In the genomic region with DNA sequence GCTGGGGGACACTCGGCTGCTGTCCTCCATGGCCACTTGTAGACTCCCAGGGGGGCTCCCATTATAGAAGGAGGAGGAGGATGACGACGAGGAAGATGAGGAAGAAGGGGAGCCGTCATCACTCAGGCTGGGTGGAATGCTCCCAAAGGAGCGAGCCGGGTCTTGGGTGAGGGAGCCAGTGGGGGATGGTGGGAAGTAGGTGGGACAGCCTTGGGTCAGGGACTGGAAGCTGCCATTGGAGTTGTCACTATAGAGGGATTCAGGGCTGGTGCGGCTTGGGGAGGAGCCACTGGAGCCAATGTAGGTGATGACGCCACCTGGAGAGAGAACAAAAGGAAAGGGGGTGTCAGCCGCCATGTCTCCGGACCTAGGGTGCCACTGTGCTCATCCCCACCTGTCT, we compare ENCODE assay signal across 10 cellular contexts. TPM values are rescaled to one million over a fixed set of nuclear protein-coding genes. Genes with fewer than 3 reads are reported as not detected.
DNase-seq lines count a peak whose midpoint lies in the region; ATAC-seq, FAIRE-seq and TF ChIP-seq lines count a peak whose summit lies in the region.
"Had no signal": no experiment of that assay in that cellular context is flagged by ENCODE, and none has a peak within 500 bp of the region (broad histone marks: within the 10 kb centered on the region; RNA-seq: fewer than 3 reads in every experiment).

No MANE protein-coding gene starts in this region.

- DNase-seq in activated naive CD4-positive, alpha-beta T cell treated with anti-CD3 and anti-CD28 coated beads, Interleukin-2, amount 10 ng/mL, durations not matched to agents 7 days and 5 days: no peak
- no peak for DNase-seq in activated naive CD4-positive, alpha-beta T cell (lab: John Stamatoyannopoulos, UW)
- no peak for DNase-seq in K562 (ENCODE audit: extremely low read depth in 1 of 4, low spot score in 3 of 4)
- no peak for DNase-seq in tibial artery
- DNase-seq in G401 (ENCODE audit: low spot score): no peak
- DNase-seq in medulla oblongata (ENCODE audit: extremely low spot score): no peak
- DNase-seq in NK-92 treated with Interleukin-12 subunit alpha and Interleukin-12 subunit beta, amount 100 ng/mL, for 24 hours (lab: John Stamatoyannopoulos, UW): no peak
- DNase-seq: endodermal cell, NCI-H1436 had no signal

- H3K4me3 ChIP-seq in K562: no peak overlapping the region
- H3K4me3 ChIP-seq in mucosa of stomach (ENCODE audit: low read length): no peak overlapping the region
- H3K4me3 ChIP-seq in tibial artery: peak overlapping the region; percentile 76 to 87

- H3K79me2 ChIP-seq in K562 (ENCODE audit: control insufficient read depth, insufficient read depth, low read length): peaks cover 28% of the 10 kb centered on the region

- no TSS peak for BruUV-seq in K562 (replicated peaks; lab: Mats Ljungman, UMichigan)

- H2AFZ ChIP-seq in K562 (ENCODE audit: low read depth, low read length): no peak overlapping the region

- peaks cover 14% of the 10 kb centered on the region for H3K27me3 Mint-ChIP-seq in activated naive CD4-positive, alpha-beta T cell treated with anti-CD3 and anti-CD28 coated beads, Interleukin-2, amount 10 ng/mL, durations not matched to agents 7 days and 5 days

- H3K4me1 Mint-ChIP-seq in activated naive CD4-positive, alpha-beta T cell treated with anti-CD3 and anti-CD28 coated beads, Interleukin-2, amount 10 ng/mL, durations not matched to agents 7 days and 5 days: peaks cover 86% of the 10 kb centered on the region

- POLR2A ChIA-PET in K562 (lab: Yijun Ruan, JAX): interaction anchor here (0.5 kb wide), 1 partner anchor 175 kb away, joined by 3 read pairs; no protein-coding TSS in a partner anchor

- ATAC-seq in K562: no peak

- 94% methylated on average over 7 of the region's 10 CpGs for WGBS in K562 (ENCODE audit: insufficient coverage, low coverage, missing lambda C conversion rate)

- TF ChIP-seq RAD21 in K562 (CRISPR knock-in tag; conservative IDR thresholded peaks at IDR 0.05 in 1 of 2, IDR thresholded peaks at IDR 0.05 in 1 of 2): no peak

- H3K36me3 Mint-ChIP-seq in activated naive CD4-positive, alpha-beta T cell treated with anti-CD3 and anti-CD28 coated beads, Interleukin-2, amount 10 ng/mL, durations not matched to agents 7 days and 5 days: peaks cover 37% of the 10 kb centered on the region

- H3K4me2 ChIP-seq in K562 (ENCODE audit: insufficient read depth, low read length): peak overlapping the region; percentile 91; the same call in 1 of the 2 replicates

- H3K4me3 Mint-ChIP-seq in activated naive CD4-positive, alpha-beta T cell treated with anti-CD3 and anti-CD28 coated beads, Interleukin-2, amount 10 ng/mL, durations not matched to agents 7 days and 5 days: peak overlapping the region; percentile 65
- H3K4me3 Mint-ChIP-seq: endodermal cell had no signal

- H3K9me1 ChIP-seq in K562 (ENCODE audit: control insufficient read depth, insufficient read depth, low read length): peaks cover 4% of the 10 kb centered on the region

- CTCF ChIA-PET in activated naive CD4-positive, alpha-beta T cell treated with anti-CD3 and anti-CD28 coated beads, Interleukin-2, amount 10 ng/mL, durations not matched to agents 7 days and 5 days (lab: Charles Lee): interaction anchor here (2.7 to 9.9 kb wide), 2 partner anchors 15 to 21 kb away, joined by 15 to 95 read pairs; no protein-coding TSS in a partner anchor
- CTCF ChIA-PET in K562 (lab: Yijun Ruan, JAX; ENCODE audit: low intra/inter-chr PET ratio): no interaction called here

- H3K9me3 ChIP-seq in K562 (replicated peaks; ENCODE audit: control insufficient read depth, insufficient read depth, low read depth, low read length): no peaks in the 10 kb centered on the region
- no peaks in the 10 kb centered on the region for H3K9me3 ChIP-seq in mucosa of stomach (ENCODE audit: control insufficient read depth, low read length)
- H3K9me3 ChIP-seq in tibial artery: no peaks in the 10 kb centered on the region

- H3K9ac ChIP-seq in K562 (ENCODE audit: insufficient read depth in 1 of 2, low read depth in 2 of 2, low read length in 2 of 2) (peak overlapping the region in 1 of 2 experiments; percentile 40; a peak in 1 of 4 replicates), mucosa of stomach (ENCODE audit: low read length) (peak overlapping the region; percentile 74)

- H3K27me3 ChIP-seq in K562 (ENCODE audit: control insufficient read depth in 2 of 2, insufficient read depth in 2 of 2, low read length in 2 of 2) (no peaks in the 10 kb centered on the region), mucosa of stomach (ENCODE audit: control insufficient read depth, insufficient read depth, low read length) (no peaks in the 10 kb centered on the region), tibial artery (no peaks in the 10 kb centered on the region)

- H4K20me1 ChIP-seq in K562 (replicated peaks; ENCODE audit: control insufficient read depth, insufficient read depth, low read length): no peaks in the 10 kb centered on the region

- no peak for TF ChIP-seq EP300 in K562 (IDR thresholded peaks at IDR 0.05; ENCODE audit: low read length)

- H3K36me3 ChIP-seq in K562 (ENCODE audit: control insufficient read depth, insufficient read depth, low read length): peaks cover 62% of the 10 kb centered on the region; the same call in 2 of the 3 replicates
- H3K36me3 ChIP-seq in mucosa of stomach (ENCODE audit: control insufficient read depth, insufficient read depth, low read length): peaks cover 34% of the 10 kb centered on the region
- peaks cover 50 to 55% (median 51%) of the 10 kb centered on the region in 3 donors for H3K36me3 ChIP-seq in tibial artery

- H3K27ac ChIP-seq in K562 (ENCODE audit: extremely low read depth, low read depth, low read length): peak overlapping the region; percentile 100; the same call in 2 of the 3 replicates
- H3K27ac ChIP-seq in tibial artery: peak overlapping the region; percentile 94 to 98

- intact Hi-C loops in K562 (cut with micrococcal nuclease) (no loop called here), tibial artery (cut with DNase I; ENCODE audit: low total_unique reads) (no loop called here)

- H3K4me1 ChIP-seq in K562 (replicated peaks in 1 of 2; ENCODE audit: control insufficient read depth in 2 of 2, insufficient read depth in 2 of 2, low read length in 2 of 2) (peaks cover 34 to 54% of the 10 kb centered on the region in 2 experiments), mucosa of stomach (ENCODE audit: control insufficient read depth, insufficient read depth, low read length) (peaks cover 65% of the 10 kb centered on the region), tibial artery (peaks cover 0 to 79% (median 74%) of the 10 kb centered on the region in 4 donors)

- H3K27ac Mint-ChIP-seq in activated naive CD4-positive, alpha-beta T cell treated with anti-CD3 and anti-CD28 coated beads, Interleukin-2, amount 10 ng/mL, durations not matched to agents 7 days and 5 days: peak overlapping the region; percentile 87
- H3K27ac Mint-ChIP-seq: endodermal cell had no signal

- TF ChIP-seq POLR2A in K562 (conservative IDR thresholded peaks at IDR 0.05): no peak

- in situ Hi-C loops in K562 (cut with MboI) (no loop called here), G401 (cut with HindIII; ENCODE audit: low sequenced_read_pairs) (no loop called here)

- TF ChIP-seq CTCF in K562 (IDR thresholded peaks at IDR 0.05 in 2 of 3, conservative IDR thresholded peaks at IDR 0.05 in 1 of 3; ENCODE audit: insufficient read depth in 2 of 3, low read depth in 1 of 3, low read length in 3 of 3) (no peak), tibial artery (IDR thresholded peaks at IDR 0.05) (no peak)

- no peak for FAIRE-seq in K562 (lab: Jason Lieb, UNC)

- no peaks in the 10 kb centered on the region for H3K9me3 Mint-ChIP-seq in activated naive CD4-positive, alpha-beta T cell treated with anti-CD3 and anti-CD28 coated beads, Interleukin-2, amount 10 ng/mL, durations not matched to agents 7 days and 5 days

RNA-seq across cellular contexts. Expression of a gene that starts 3.3 kb away (rescaled TPM):
- 2.3 and 7.8 TPM in 2 replicates for total RNA-seq in K562 (2011; cell fraction: chromatin; rRNA removed; ENCODE audit: low replicate concordance)
- total RNA-seq in K562 (2011; cell fraction: nucleolus; rRNA removed): 3.6 and 4.0 TPM in 2 replicates
- total RNA-seq in K562 (2011; cell fraction: nucleoplasm; rRNA removed): 3.1 and 3.2 TPM in 2 replicates
- total RNA-seq in K562 (2014; rRNA removed): 0.78 and 1.00 TPM in 2 replicates
- 0.32 and 0.47 TPM in 2 replicates for total RNA-seq in K562 (2014; rRNA removed; fragmentation: Illumina TruSeq; extraction: Trizol)
- 0.65 and 1.2 TPM in 2 replicates for total RNA-seq in K562 (2015; rRNA removed; fragmentation: Illumina TruSeq; extraction: Trizol)
- total RNA-seq in K562 (2021): 6.6 and 7.7 TPM in 2 replicates
- polyA plus RNA-seq in K562 (2011; rRNA removed): 0.25 and 0.41 TPM in 2 replicates
- polyA plus RNA-seq in K562 (2011; cell fraction: cytosol; rRNA removed): 0.21 and 0.89 TPM in 2 replicates
- polyA plus RNA-seq in K562 (2011; cell fraction: nucleus; rRNA removed): 1.3 and 5.0 TPM in 2 replicates
- polyA plus RNA-seq in K562 (2012): 5.3 and 5.4 TPM in 2 replicates
- polyA plus RNA-seq in K562 (2014; fragmentation: Illumina TruSeq; extraction: Trizol): 4.7 and 6.9 TPM in 2 replicates
- under 1 TPM; 0.27 TPM for polyA plus RNA-seq in K562 (2014; fragmentation: Nextera tagmentation; extraction: Ambion mirVana)
- polyA plus RNA-seq in K562 (2014; rRNA removed): 1.4 and 2.0 TPM in 2 replicates
- 0.42 and 0.63 TPM in 2 replicates for polyA minus RNA-seq in K562 (2011; rRNA and poly(A)+ RNA removed)
- 0.46 and 3.3 TPM in 2 replicates for polyA minus RNA-seq in K562 (2011; cell fraction: cytosol; rRNA and poly(A)+ RNA removed)
- 2.2 and 2.6 TPM in 2 replicates for polyA minus RNA-seq in K562 (2011; cell fraction: nucleus; rRNA and poly(A)+ RNA removed)
- 0.06 and 2.0 TPM in 2 replicates for total RNA-seq in G401 (2014; rRNA removed; shearing (Covaris generic))

RNA-seq across cellular contexts. Expression of a gene that starts 24.7 kb away (rescaled TPM):
- total RNA-seq in K562 (2011; cell fraction: chromatin; rRNA removed; ENCODE audit: low replicate concordance): 152 and 243 TPM in 2 replicates
- 80.5 and 93.3 TPM in 2 replicates for total RNA-seq in K562 (2011; cell fraction: nucleolus; rRNA removed)
- total RNA-seq in K562 (2011; cell fraction: nucleoplasm; rRNA removed): 126 and 148 TPM in 2 replicates
- total RNA-seq in K562 (2014; rRNA removed): 51.7 and 52.4 TPM in 2 replicates
- 61.9 and 64.9 TPM in 2 replicates for total RNA-seq in K562 (2014; rRNA removed; fragmentation: Illumina TruSeq; extraction: Trizol)
- total RNA-seq in K562 (2015; rRNA removed; fragmentation: Illumina TruSeq; extraction: Trizol): 77.8 and 91.8 TPM in 2 replicates
- 48.6 and 61.8 TPM in 2 replicates for total RNA-seq in K562 (2021)
- polyA plus RNA-seq in K562 (2011; rRNA removed): 48.0 and 66.7 TPM in 2 replicates
- polyA plus RNA-seq in K562 (2011; cell fraction: cytosol; rRNA removed): 15.6 and 17.6 TPM in 2 replicates
- polyA plus RNA-seq in K562 (2011; cell fraction: nucleus; rRNA removed): 122 and 128 TPM in 2 replicates
- polyA plus RNA-seq in K562 (2012): 40.1 and 52.3 TPM in 2 replicates
- polyA plus RNA-seq in K562 (2014; fragmentation: Illumina TruSeq; extraction: Trizol): 99.3 and 120 TPM in 2 replicates
- 10 to 100 TPM; 13.8 to 13.9 TPM for polyA plus RNA-seq in K562 (2014; fragmentation: Nextera tagmentation; extraction: Ambion mirVana)
- 62.8 and 74.1 TPM in 2 replicates for polyA plus RNA-seq in K562 (2014; rRNA removed)
- 56.6 and 69.1 TPM in 2 replicates for polyA minus RNA-seq in K562 (2011; rRNA and poly(A)+ RNA removed)
- polyA minus RNA-seq in K562 (2011; cell fraction: cytosol; rRNA and poly(A)+ RNA removed): 16.1 and 30.2 TPM in 2 replicates
- 40.7 and 50.6 TPM in 2 replicates for polyA minus RNA-seq in K562 (2011; cell fraction: nucleus; rRNA and poly(A)+ RNA removed)
- total RNA-seq in G401 (2014; rRNA removed; shearing (Covaris generic)): 67.9 and 80.5 TPM in 2 replicates

RNA-seq across cellular contexts. Expression of a gene that starts 34.3 kb away (rescaled TPM):
- total RNA-seq in K562 (2011; cell fraction: chromatin; rRNA removed; ENCODE audit: low replicate concordance): 10.8 and 15.6 TPM in 2 replicates
- 7.5 and 8.0 TPM in 2 replicates for total RNA-seq in K562 (2011; cell fraction: nucleolus; rRNA removed)
- total RNA-seq in K562 (2011; cell fraction: nucleoplasm; rRNA removed): 10.3 and 15.7 TPM in 2 replicates
- total RNA-seq in K562 (2014; rRNA removed) (13.8 and 18.9 TPM in 2 replicates), K562 (2014; rRNA removed; fragmentation: Illumina TruSeq; extraction: Trizol) (7.5 and 9.1 TPM in 2 replicates), K562 (2015; rRNA removed; fragmentation: Illumina TruSeq; extraction: Trizol) (12.2 and 13.2 TPM in 2 replicates), K562 (2021) (22.7 and 23.4 TPM in 2 replicates)
- polyA plus RNA-seq in K562 (2011; rRNA removed) (8.3 and 9.3 TPM in 2 replicates), K562 (2014; fragmentation: Illumina TruSeq; extraction: Trizol) (19.7 and 21.6 TPM in 2 replicates), K562 (2014; fragmentation: Nextera tagmentation; extraction: Ambion mirVana) (under 1 TPM; 0.34 to 0.50 TPM), K562 (2014; rRNA removed) (12.7 and 13.8 TPM in 2 replicates)
- polyA plus RNA-seq in K562 (2011; cell fraction: cytosol; rRNA removed): 7.8 and 12.5 TPM in 2 replicates
- polyA plus RNA-seq in K562 (2011; cell fraction: nucleus; rRNA removed): 7.3 and 15.8 TPM in 2 replicates
- polyA plus RNA-seq in K562 (2012): 20.0 TPM in 2 replicates
- polyA minus RNA-seq in K562 (2011; rRNA and poly(A)+ RNA removed): 5.8 and 9.7 TPM in 2 replicates
- 6.3 and 7.9 TPM in 2 replicates for polyA minus RNA-seq in K562 (2011; cell fraction: cytosol; rRNA and poly(A)+ RNA removed)
- polyA minus RNA-seq in K562 (2011; cell fraction: nucleus; rRNA and poly(A)+ RNA removed): 2.3 and 2.6 TPM in 2 replicates
- total RNA-seq in G401 (2014; rRNA removed; shearing (Covaris generic)): 11.8 and 18.4 TPM in 2 replicates

RNA-seq across cellular contexts. Expression of a gene that starts 42.9 kb away (rescaled TPM):
- 361 and 745 TPM in 2 replicates for total RNA-seq in K562 (2011; cell fraction: chromatin; rRNA removed; ENCODE audit: low replicate concordance)
- total RNA-seq in K562 (2011; cell fraction: nucleolus; rRNA removed): 434 and 442 TPM in 2 replicates
- 293 and 327 TPM in 2 replicates for total RNA-seq in K562 (2011; cell fraction: nucleoplasm; rRNA removed)
- total RNA-seq in K562 (2014; rRNA removed): 40.0 and 50.2 TPM in 2 replicates
- total RNA-seq in K562 (2014; rRNA removed; fragmentation: Illumina TruSeq; extraction: Trizol): 40.3 and 48.9 TPM in 2 replicates
- total RNA-seq in K562 (2015; rRNA removed; fragmentation: Illumina TruSeq; extraction: Trizol): 48.2 and 53.5 TPM in 2 replicates
- total RNA-seq in K562 (2021): 102 and 108 TPM in 2 replicates
- 76.3 and 110 TPM in 2 replicates for polyA plus RNA-seq in K562 (2011; rRNA removed)
- 70.1 and 113 TPM in 2 replicates for polyA plus RNA-seq in K562 (2011; cell fraction: cytosol; rRNA removed)
- polyA plus RNA-seq in K562 (2011; cell fraction: nucleus; rRNA removed): 331 and 574 TPM in 2 replicates
- 97.7 and 114 TPM in 2 replicates for polyA plus RNA-seq in K562 (2012)
- polyA plus RNA-seq in K562 (2014; fragmentation: Illumina TruSeq; extraction: Trizol): 117 and 129 TPM in 2 replicates
- 1 to 10 TPM; 5.9 to 8.3 TPM for polyA plus RNA-seq in K562 (2014; fragmentation: Nextera tagmentation; extraction: Ambion mirVana)
- polyA plus RNA-seq in K562 (2014; rRNA removed): 73.3 and 74.8 TPM in 2 replicates
- 79.0 and 96.5 TPM in 2 replicates for polyA minus RNA-seq in K562 (2011; rRNA and poly(A)+ RNA removed)
- polyA minus RNA-seq in K562 (2011; cell fraction: cytosol; rRNA and poly(A)+ RNA removed): 80.5 and 119 TPM in 2 replicates
- 146 and 149 TPM in 2 replicates for polyA minus RNA-seq in K562 (2011; cell fraction: nucleus; rRNA and poly(A)+ RNA removed)
- 70.0 and 90.8 TPM in 2 replicates for total RNA-seq in G401 (2014; rRNA removed; shearing (Covaris generic))

RNA-seq across cellular contexts. Expression of a gene that starts 43.2 kb away (rescaled TPM):
- 240 and 242 TPM in 2 replicates for total RNA-seq in K562 (2011; cell fraction: chromatin; rRNA removed; ENCODE audit: low replicate concordance)
- 98.2 and 103 TPM in 2 replicates for total RNA-seq in K562 (2011; cell fraction: nucleolus; rRNA removed)
- 184 and 228 TPM in 2 replicates for total RNA-seq in K562 (2011; cell fraction: nucleoplasm; rRNA removed)
- total RNA-seq in K562 (2014; rRNA removed) (21.5 and 30.8 TPM in 2 replicates), K562 (2014; rRNA removed; fragmentation: Illumina TruSeq; extraction: Trizol) (38.2 and 38.7 TPM in 2 replicates), K562 (2015; rRNA removed; fragmentation: Illumina TruSeq; extraction: Trizol) (34.4 and 36.5 TPM in 2 replicates), K562 (2021) (57.5 and 61.1 TPM in 2 replicates)
- polyA plus RNA-seq in K562 (2011; rRNA removed) (43.3 and 51.8 TPM in 2 replicates), K562 (2014; fragmentation: Illumina TruSeq; extraction: Trizol) (56.5 and 65.1 TPM in 2 replicates), K562 (2014; fragmentation: Nextera tagmentation; extraction: Ambion mirVana) (10 to 100 TPM; 12.5 to 16.9 TPM), K562 (2014; rRNA removed) (35.2 and 38.9 TPM in 2 replicates)
- 29.1 and 32.3 TPM in 2 replicates for polyA plus RNA-seq in K562 (2011; cell fraction: cytosol; rRNA removed)
- 191 and 220 TPM in 2 replicates for polyA plus RNA-seq in K562 (2011; cell fraction: nucleus; rRNA removed)
- 48.8 and 57.5 TPM in 2 replicates for polyA plus RNA-seq in K562 (2012)
- polyA minus RNA-seq in K562 (2011; rRNA and poly(A)+ RNA removed): 30.6 and 33.1 TPM in 2 replicates
- polyA minus RNA-seq in K562 (2011; cell fraction: cytosol; rRNA and poly(A)+ RNA removed): 13.3 and 20.1 TPM in 2 replicates
- 26.1 and 31.4 TPM in 2 replicates for polyA minus RNA-seq in K562 (2011; cell fraction: nucleus; rRNA and poly(A)+ RNA removed)
- 31.1 and 61.1 TPM in 2 replicates for total RNA-seq in G401 (2014; rRNA removed; shearing (Covaris generic))

Comparison
In these comparisons a context has a peak if more than half of its experiments do, and no peak if none do; other contexts are left out.
1. H3K4me3 ChIP-seq: peak in tibial artery (2 of 2); none in K562 (single experiment) and mucosa of stomach (single experiment).